ENCODE assay signal across 36 cellular contexts in genomic region chr2:122001441-122001874, GRCh38.
"Had no signal": no experiment of that assay in that cellular context is flagged by ENCODE, and none has a peak within 500 bp of the region (broad histone marks: within the 10 kb centered on the region; RNA-seq: fewer than 3 reads in every experiment).

No MANE protein-coding gene starts in this region.

- H3K27me3 ChIP-seq: adrenal gland, body of pancreas, heart left ventricle, neutrophil, pancreas, right atrium auricular region, tibial nerve had no signal

- H3K4me1 ChIP-seq: body of pancreas, pancreas, psoas muscle, tibial nerve had no signal

- H3K36me3 ChIP-seq: adrenal gland, heart left ventricle, left ventricle myocardium inferior, neutrophil, pancreas, right atrium auricular region, stomach, tibial nerve had no signal

- DNase-seq: activated CD4-positive, alpha-beta T cell treated with anti-CD3 and anti-CD28 coated beads for 4 hours; activated CD4-positive, alpha-beta T cell treated with anti-CD3 and anti-CD28 coated beads, Interleukin-2, amount 50 U/mL, for 4 hours; activated CD4-positive, CD25-positive, alpha-beta regulatory T cell; activated CD8-positive, alpha-beta memory T cell treated with anti-CD3 and anti-CD28 coated beads for 24 hours; activated CD8-positive, alpha-beta memory T cell treated with anti-CD3 and anti-CD28 coated beads, Interleukin-2, amount 50 U/mL, for 4 hours; activated effector memory CD4-positive, alpha-beta T cell treated with anti-CD3 and anti-CD28 coated beads, Interleukin-2, amount 50 U/mL, for 16 hours; activated naive CD4-positive, alpha-beta T cell treated with anti-CD3 and anti-CD28 coated beads for 36 hours; activated naive CD8-positive, alpha-beta T cell treated with anti-CD3 and anti-CD28 coated beads for 36 hours; activated T-cell treated with anti-CD3 and anti-CD28 coated beads, Interleukin-2, amount 50 U/mL, for 1 hour; adrenal gland; aorta; body of pancreas; dorsolateral prefrontal cortex; effector memory CD4-positive, alpha-beta T cell; heart left ventricle; hypothalamus; immature natural killer cell; left ventricle myocardium inferior; mesendoderm; mucosa of descending colon; pancreas; psoas muscle; stimulated activated CD4-positive, alpha-beta T cell treated with anti-CD3 and anti-CD28 coated beads, Interleukin-15, amount 100 ng/mL, for 24 hours; stimulated activated CD4-positive, alpha-beta T cell treated with anti-CD3 and anti-CD28 coated beads, Interleukin-2, amount 100 ng/mL, for 24 hours; stimulated activated naive B cell treated with anti-CD40 and anti-IgM and Interleukin-4, amounts not matched to agents 10 μg/mL and 1 μg/mL and 100 μg/mL, for 72 hours; stomach; T-helper 1 cell had no signal

- H3K36me3 Mint-ChIP-seq: activated naive CD8-positive, alpha-beta T cell treated with anti-CD3 and anti-CD28 coated beads for 36 hours; immature natural killer cell; natural killer cell treated with Interleukin-12 subunit alpha and Interleukin-12 subunit beta and Interleukin-15 and Interleukin-18, amount 100 ng/mL, for 72 hours; stimulated activated naive B cell treated with anti-CD40 and anti-IgM and Interleukin-4, amounts not matched to agents 10 μg/mL and 1 μg/mL and 100 μg/mL, for 72 hours had no signal

- H3K9me3 Mint-ChIP-seq: activated naive CD4-positive, alpha-beta T cell treated with anti-CD3 and anti-CD28 coated beads for 36 hours; activated naive CD8-positive, alpha-beta T cell treated with anti-CD3 and anti-CD28 coated beads for 36 hours; activated T-helper 1 cell treated with anti-CD3 and anti-CD28 coated beads, Interleukin-12 subunit alpha, Interleukin-12 subunit beta, Interleukin-2, Interleukin-4 antibody, amounts not matched to agents 30 ng/mL and 10 ng/mL and 1 ng/mL, durations not matched to agents 14 hours and 24 hours and 36 hours; natural killer cell treated with Interleukin-12 subunit alpha and Interleukin-12 subunit beta and Interleukin-15 and Interleukin-18, amount 100 ng/mL, for 72 hours; stimulated activated naive B cell treated with anti-CD40 and anti-IgM and Interleukin-4, amounts not matched to agents 10 μg/mL and 1 μg/mL and 100 μg/mL, for 72 hours; T-helper 2 cell treated with Interferon-gamma antibody and Interleukin-4, amounts not matched to agents 5 μg/mL and 100 μg/mL, for 36 hours had no signal

- H3K27ac ChIP-seq: adrenal gland, body of pancreas, coronary artery, dorsolateral prefrontal cortex, heart left ventricle, left ventricle myocardium inferior, neutrophil, pancreas, psoas muscle, right atrium auricular region, stomach, tibial nerve had no signal

- H3K4me1 Mint-ChIP-seq: activated naive CD8-positive, alpha-beta T cell treated with anti-CD3 and anti-CD28 coated beads for 36 hours; immature natural killer cell had no signal

- H3K4me3 ChIP-seq: adrenal gland, body of pancreas, coronary artery, dorsolateral prefrontal cortex, heart left ventricle, left ventricle myocardium inferior, lung, mucosa of descending colon, pancreas, psoas muscle, right atrium auricular region, smooth muscle cell, stomach, tibial nerve had no signal

- H3K27me3 Mint-ChIP-seq: activated naive CD8-positive, alpha-beta T cell treated with anti-CD3 and anti-CD28 coated beads for 36 hours had no signal

- H3K27ac Mint-ChIP-seq: activated naive CD4-positive, alpha-beta T cell treated with anti-CD3 and anti-CD28 coated beads for 36 hours; activated naive CD8-positive, alpha-beta T cell treated with anti-CD3 and anti-CD28 coated beads for 36 hours; activated T-helper 1 cell treated with anti-CD3 and anti-CD28 coated beads, Interleukin-12 subunit alpha, Interleukin-12 subunit beta, Interleukin-2, Interleukin-4 antibody, amounts not matched to agents 30 ng/mL and 10 ng/mL and 1 ng/mL, durations not matched to agents 14 hours and 24 hours and 36 hours; immature natural killer cell; natural killer cell treated with Interleukin-12 subunit alpha and Interleukin-12 subunit beta and Interleukin-15 and Interleukin-18, amount 100 ng/mL, for 72 hours; stimulated activated naive B cell treated with anti-CD40 and anti-IgM and Interleukin-4, amounts not matched to agents 10 μg/mL and 1 μg/mL and 100 μg/mL, for 72 hours; T-helper 2 cell treated with Interferon-gamma antibody and Interleukin-4, amounts not matched to agents 5 μg/mL and 100 μg/mL, for 36 hours had no signal

- H3K4me3 Mint-ChIP-seq: activated naive CD4-positive, alpha-beta T cell treated with anti-CD3 and anti-CD28 coated beads for 36 hours; activated naive CD8-positive, alpha-beta T cell treated with anti-CD3 and anti-CD28 coated beads for 36 hours; activated T-helper 1 cell treated with anti-CD3 and anti-CD28 coated beads, Interleukin-12 subunit alpha, Interleukin-12 subunit beta, Interleukin-2, Interleukin-4 antibody, amounts not matched to agents 30 ng/mL and 10 ng/mL and 1 ng/mL, durations not matched to agents 14 hours and 24 hours and 36 hours; immature natural killer cell; natural killer cell treated with Interleukin-12 subunit alpha and Interleukin-12 subunit beta and Interleukin-15 and Interleukin-18, amount 100 ng/mL, for 72 hours; stimulated activated naive B cell treated with anti-CD40 and anti-IgM and Interleukin-4, amounts not matched to agents 10 μg/mL and 1 μg/mL and 100 μg/mL, for 72 hours; T-helper 2 cell treated with Interferon-gamma antibody and Interleukin-4, amounts not matched to agents 5 μg/mL and 100 μg/mL, for 36 hours had no signal

- H3K4me2 ChIP-seq: smooth muscle cell had no signal

- ATAC-seq: body of pancreas; heart left ventricle; mucosa of descending colon; natural killer cell treated with Interleukin-12 subunit alpha and Interleukin-12 subunit beta and Interleukin-15 and Interleukin-18, amount 100 ng/mL, for 72 hours; pancreas; psoas muscle; stimulated activated naive B cell treated with anti-CD40 and anti-IgM and Interleukin-4, amounts not matched to agents 10 μg/mL and 1 μg/mL and 100 μg/mL, for 72 hours had no signal

- H3K9me3 ChIP-seq: adrenal gland, body of pancreas, left ventricle myocardium inferior, mucosa of descending colon, neutrophil, pancreas, psoas muscle, right atrium auricular region, stomach, tibial nerve had no signal
